18 cellular contexts compared by ENCODE assay signal in genomic region chr13:110953416-110953815, GRCh38. TPM values are rescaled to one million over a fixed set of nuclear protein-coding genes. Genes with fewer than 3 reads are reported as not detected.
DNase-seq lines count a peak whose midpoint lies in the region; ATAC-seq and TF ChIP-seq lines count a peak whose summit lies in the region.
"Had no signal": no experiment of that assay in that cellular context is flagged by ENCODE, and none has a peak within 500 bp of the region (broad histone marks: within the 10 kb centered on the region; RNA-seq: fewer than 3 reads in every experiment).

No MANE protein-coding gene starts in this region.

- no peak overlapping the region for H2BK15ac ChIP-seq in mesenchymal stem cell (ENCODE audit: low read depth, poor library complexity, severe bottlenecking)

- CTCF ChIA-PET in GM10248 (lab: Yijun Ruan, JAX) = interaction anchor here (0.8 to 1.2 kb wide), 2 partner anchors 8 to 10 kb away, joined by 3 read pairs; no protein-coding TSS in a partner anchor
- CTCF ChIA-PET in T-cell (lab: Charles Lee) = no interaction called here

- H3K27ac ChIP-seq in mesenchymal stem cell (ENCODE audit: low read length, poor library complexity, severe bottlenecking) (no peak overlapping the region), trophoblast cell (ENCODE audit: low read depth, low read length) (no peak overlapping the region), transverse colon (no peak overlapping the region)
- H3K27ac ChIP-seq: 22Rv1, A549, C4-2B, HL-60 had no signal

- H2BK12ac ChIP-seq in mesenchymal stem cell (ENCODE audit: low read length in 2 of 2) (peak overlapping the region; percentile 92 to 98), trophoblast cell (ENCODE audit: low read length) (peak overlapping the region; percentile 71)

- H4K8ac ChIP-seq in mesenchymal stem cell (ENCODE audit: low read length) (no peak overlapping the region), trophoblast cell (ENCODE audit: low read depth, low read length) (no peak overlapping the region)

- TF ChIP-seq EP300 in transverse colon (IDR thresholded peaks at IDR 0.05; ENCODE audit: low read depth) = no peak

- H3K4me1 ChIP-seq in mesenchymal stem cell (ENCODE audit: control insufficient read depth, insufficient read depth, low read depth, low read length) (peaks cover 18% of the 10 kb centered on the region), trophoblast cell (ENCODE audit: control insufficient read depth in 1 of 2, insufficient read depth in 2 of 2, low read length in 2 of 2) (peaks cover 5 to 8% of the 10 kb centered on the region in 2 experiments), transverse colon (no peaks in the 10 kb centered on the region)

- ATAC-seq in T-cell (replicated peaks in 1 of 4) = no peak
- ATAC-seq: A549 had no signal

- H3K4me2 ChIP-seq in mesenchymal stem cell (ENCODE audit: low read length, poor library complexity, severe bottlenecking) (no peak overlapping the region), trophoblast cell (ENCODE audit: low read length) (no peak overlapping the region)
- H3K4me2 ChIP-seq: A549 had no signal

- H3K4me3 ChIP-seq in mesenchymal stem cell (ENCODE audit: insufficient read depth in 1 of 2, low read depth in 1 of 2, low read length in 2 of 2) (no peak overlapping the region), trophoblast cell (ENCODE audit: low read depth, low read length) (no peak overlapping the region), transverse colon (no peak overlapping the region)
- H3K4me3 ChIP-seq: A549 had no signal

- TF ChIP-seq CTCF in GM10248 (IDR thresholded peaks at IDR 0.05; ENCODE audit: control extremely low read depth, extremely low read depth, low read depth, missing control alignments) = no peak
- TF ChIP-seq CTCF in transverse colon (IDR thresholded peaks at IDR 0.05) = no peak

- no peak for TF ChIP-seq POLR2A in transverse colon (IDR thresholded peaks at IDR 0.05)

- peaks cover 56% of the 10 kb centered on the region for H3K4me1 Mint-ChIP-seq in activated T-helper 1 cell treated with anti-CD3 and anti-CD28 coated beads, Interleukin-12 subunit alpha, Interleukin-12 subunit beta, Interleukin-2, Interleukin-4 antibody, amounts not matched to agents 30 ng/mL and 10 ng/mL and 1 ng/mL, durations not matched to agents 14 hours and 24 hours and 36 hours (ENCODE audit: low read depth)
- no peaks in the 10 kb centered on the region for H3K4me1 Mint-ChIP-seq in T-cell
- H3K4me1 Mint-ChIP-seq: CD4-positive, alpha-beta memory T cell had no signal

- POLR2A ChIA-PET in GM10248 (lab: Yijun Ruan, JAX) (no interaction called here), T-cell (lab: Charles Lee) (no interaction called here)

- H3K79me2 ChIP-seq in trophoblast cell (ENCODE audit: control insufficient read depth, insufficient read depth, low read length, poor library complexity) = no peaks in the 10 kb centered on the region

- H3K27ac Mint-ChIP-seq in activated T-helper 1 cell treated with anti-CD3 and anti-CD28 coated beads, Interleukin-12 subunit alpha, Interleukin-12 subunit beta, Interleukin-2, Interleukin-4 antibody, amounts not matched to agents 30 ng/mL and 10 ng/mL and 1 ng/mL, durations not matched to agents 14 hours and 24 hours and 36 hours = no peak overlapping the region
- no peak overlapping the region for H3K27ac Mint-ChIP-seq in T-cell
- H3K27ac Mint-ChIP-seq: CD4-positive, alpha-beta memory T cell had no signal

- peaks cover 0 to 5% of the 10 kb centered on the region in 2 experiments for H3K36me3 ChIP-seq in mesenchymal stem cell (ENCODE audit: control insufficient read depth in 1 of 2, insufficient read depth in 2 of 2, low read depth in 1 of 2, low read length in 2 of 2)
- no peaks in the 10 kb centered on the region for H3K36me3 ChIP-seq in trophoblast cell (ENCODE audit: control insufficient read depth in 1 of 2, insufficient read depth in 2 of 2, low read length in 2 of 2)
- H3K36me3 ChIP-seq in transverse colon = no peaks in the 10 kb centered on the region

- peaks cover 13% of the 10 kb centered on the region for H3K9me3 ChIP-seq in mesenchymal stem cell (ENCODE audit: control insufficient read depth, low read length)
- peaks cover 13% of the 10 kb centered on the region for H3K9me3 ChIP-seq in trophoblast cell (ENCODE audit: insufficient read depth, low read depth, low read length)
- no peaks in the 10 kb centered on the region for H3K9me3 ChIP-seq in transverse colon
- H3K9me3 ChIP-seq: A549 had no signal

- H4K91ac ChIP-seq in mesenchymal stem cell (ENCODE audit: low read length) (peak overlapping the region; percentile 99), trophoblast cell (ENCODE audit: low read depth, low read length) (peak overlapping the region; percentile 51)

- H3K4me3 Mint-ChIP-seq in activated T-helper 1 cell treated with anti-CD3 and anti-CD28 coated beads, Interleukin-12 subunit alpha, Interleukin-12 subunit beta, Interleukin-2, Interleukin-4 antibody, amounts not matched to agents 30 ng/mL and 10 ng/mL and 1 ng/mL, durations not matched to agents 14 hours and 24 hours and 36 hours = peak overlapping the region; percentile 15
- no peak overlapping the region for H3K4me3 Mint-ChIP-seq in T-cell
- H3K4me3 Mint-ChIP-seq: CD4-positive, alpha-beta memory T cell had no signal

- H3K79me1 ChIP-seq in mesenchymal stem cell (replicated peaks; ENCODE audit: low read length, poor library complexity, severe bottlenecking) = no peaks in the 10 kb centered on the region
- H3K79me1 ChIP-seq in trophoblast cell (ENCODE audit: low read length) = peaks cover 7% of the 10 kb centered on the region

- H3K27me3 ChIP-seq in mesenchymal stem cell (ENCODE audit: control insufficient read depth in 1 of 2, insufficient read depth in 1 of 2, low read length in 2 of 2) = no peaks in the 10 kb centered on the region
- H3K27me3 ChIP-seq in trophoblast cell (ENCODE audit: insufficient read depth, low read length) = no peaks in the 10 kb centered on the region
- no peaks in the 10 kb centered on the region for H3K27me3 ChIP-seq in transverse colon

- no peak overlapping the region for H4K12ac ChIP-seq in trophoblast cell (ENCODE audit: low read depth, low read length)

- peaks cover 7% of the 10 kb centered on the region for H3K36me3 Mint-ChIP-seq in activated T-helper 1 cell treated with anti-CD3 and anti-CD28 coated beads, Interleukin-12 subunit alpha, Interleukin-12 subunit beta, Interleukin-2, Interleukin-4 antibody, amounts not matched to agents 30 ng/mL and 10 ng/mL and 1 ng/mL, durations not matched to agents 14 hours and 24 hours and 36 hours (ENCODE audit: low read depth)
- H3K36me3 Mint-ChIP-seq in T-cell = no peaks in the 10 kb centered on the region
- H3K36me3 Mint-ChIP-seq: CD4-positive, alpha-beta memory T cell had no signal

- no peak overlapping the region for H2BK5ac ChIP-seq in mesenchymal stem cell (ENCODE audit: low read depth, low read length, poor library complexity, severe bottlenecking)
- no peak overlapping the region for H2BK5ac ChIP-seq in trophoblast cell (ENCODE audit: low read depth, low read length, poor library complexity)

- peak overlapping the region; percentile 54 for H2AK5ac ChIP-seq in mesenchymal stem cell (ENCODE audit: low read length, severe bottlenecking)
- peak overlapping the region; percentile 72 for H2AK5ac ChIP-seq in trophoblast cell (ENCODE audit: low read length)

- H3K23ac ChIP-seq in mesenchymal stem cell (ENCODE audit: low read length in 2 of 2) = no peak overlapping the region
- H3K23ac ChIP-seq in trophoblast cell (ENCODE audit: low read length) = no peak overlapping the region

- H3K27me3 Mint-ChIP-seq in activated T-helper 1 cell treated with anti-CD3 and anti-CD28 coated beads, Interleukin-12 subunit alpha, Interleukin-12 subunit beta, Interleukin-2, Interleukin-4 antibody, amounts not matched to agents 30 ng/mL and 10 ng/mL and 1 ng/mL, durations not matched to agents 14 hours and 24 hours and 36 hours (ENCODE audit: insufficient read depth) = no peaks in the 10 kb centered on the region
- peaks cover 9 to 13% of the 10 kb centered on the region in 2 donors for H3K27me3 Mint-ChIP-seq in T-cell

- H3K4ac ChIP-seq in mesenchymal stem cell (ENCODE audit: low read depth in 1 of 2, low read length in 2 of 2) (peak overlapping the region in 1 of 2 experiments; percentile 97), trophoblast cell (ENCODE audit: low read depth, low read length) (no peak overlapping the region)

- no peak overlapping the region for H2AFZ ChIP-seq in mesenchymal stem cell (ENCODE audit: low read depth, low read length)
- no peak overlapping the region for H2AFZ ChIP-seq in trophoblast cell (ENCODE audit: insufficient read depth, low read length, poor library complexity)

- H2BK120ac ChIP-seq in mesenchymal stem cell (ENCODE audit: low read depth, low read length) = peak overlapping the region; percentile 27
- peak overlapping the region; percentile 26 for H2BK120ac ChIP-seq in trophoblast cell (ENCODE audit: insufficient read depth, low read length, poor library complexity)

- H3K18ac ChIP-seq in mesenchymal stem cell (ENCODE audit: low read depth in 1 of 2, low read length in 2 of 2) (peak overlapping the region; percentile 63 to 98), trophoblast cell (ENCODE audit: low read length) (no peak overlapping the region)

- H3K9me3 Mint-ChIP-seq in activated T-helper 1 cell treated with anti-CD3 and anti-CD28 coated beads, Interleukin-12 subunit alpha, Interleukin-12 subunit beta, Interleukin-2, Interleukin-4 antibody, amounts not matched to agents 30 ng/mL and 10 ng/mL and 1 ng/mL, durations not matched to agents 14 hours and 24 hours and 36 hours = peaks cover 5% of the 10 kb centered on the region
- no peaks in the 10 kb centered on the region for H3K9me3 Mint-ChIP-seq in T-cell

- no peak overlapping the region for H3K9ac ChIP-seq in mesenchymal stem cell (ENCODE audit: low read length)
- H3K9ac ChIP-seq in trophoblast cell (ENCODE audit: low read length) = no peak overlapping the region

- in situ Hi-C loops in transverse colon (cut with MboI; ENCODE audit: low pct_ligation_motif_present in 1 of 4, low pct_unique_long_range_greater_than_20kb in 1 of 4, low sequenced_read_pairs in 3 of 4) = loop anchor here in 1 of 4 donors (5.0 kb wide), 1 partner anchor 1444 kb away; no protein-coding TSS in a partner anchor

- 97% methylated on average over 12 of the region's 12 CpGs for WGBS in mesenchymal stem cell
- no CpG with 5 or more reads among the region's 12 CpGs for WGBS in trophoblast cell (ENCODE audit: extremely low coverage, insufficient coverage, insufficient read length)
- 87% methylated on average over 12 of the region's 12 CpGs; no CpG with 5 or more reads in 1 of the 2 donors for WGBS in transverse colon (ENCODE audit: low coverage in 1 of 2), 2 donors

- H3K14ac ChIP-seq in mesenchymal stem cell (ENCODE audit: low read length in 2 of 2) (no peak overlapping the region), trophoblast cell (ENCODE audit: low read length) (no peak overlapping the region)

- intact Hi-C loops in activated T-helper 1 cell treated with anti-CD3 and anti-CD28 coated beads, Interleukin-12 subunit alpha, Interleukin-12 subunit beta, Interleukin-2, Interleukin-4 antibody, amounts not matched to agents 30 ng/mL and 10 ng/mL and 1 ng/mL, durations not matched to agents 14 hours and 24 hours and 36 hours (cut with micrococcal nuclease) = no loop called here
- intact Hi-C loops in transverse colon (cut with DNase I; ENCODE audit: low total_unique reads) = no loop called here

- DNase-seq in GM10248 (ENCODE audit: extremely low spot score) = peak; percentile 9
- DNase-seq in activated T-helper 1 cell treated with anti-CD3 and anti-CD28 coated beads, Interleukin-12 subunit alpha, Interleukin-12 subunit beta, Interleukin-2, Interleukin-4 antibody, amounts not matched to agents 30 ng/mL and 10 ng/mL and 1 ng/mL, durations not matched to agents 14 hours and 24 hours and 36 hours (ENCODE audit: low spot score) = no peak
- DNase-seq in mesenchymal stem cell = no peak
- DNase-seq in trophoblast cell = no peak
- DNase-seq in T-cell = no peak
- DNase-seq in NCI-H1436 (lab: John Stamatoyannopoulos, UW) = no peak
- no peak for DNase-seq in transverse colon
- DNase-seq: AML-193; CD4-positive, alpha-beta memory T cell; DMS153; DMS79; GDM1; GOT3; H7 had no signal

RNA-seq across cellular contexts. Expression of gene ANKRD10, which starts 38.5 kb away (rescaled TPM):
- 163 and 176 TPM in 2 replicates for total RNA-seq in activated T-helper 1 cell treated with anti-CD3 and anti-CD28 coated beads, Interleukin-12 subunit alpha, Interleukin-12 subunit beta, Interleukin-2, Interleukin-4 antibody, amounts not matched to agents 30 ng/mL and 10 ng/mL and 1 ng/mL, durations not matched to agents 14 hours and 24 hours and 36 hours
- 34.0 TPM for polyA plus RNA-seq in mesenchymal stem cell (2013, experiment 1 of 2)
- 33.7 TPM for polyA plus RNA-seq in mesenchymal stem cell (2013, experiment 2 of 2)
- 58.8 and 60.1 TPM in 2 replicates for polyA plus RNA-seq in trophoblast cell (2013)
- 100 to 1,000 TPM in 3 of 5 donors, 10 to 100 TPM in 2; 93.7 to 133 (median 104) TPM for total RNA-seq in T-cell
- 100 to 1,000 TPM; 124 to 286 (median 188) TPM for total RNA-seq in transverse colon
